ENCODE assay signal across 12 cellular contexts in the genomic region with DNA sequence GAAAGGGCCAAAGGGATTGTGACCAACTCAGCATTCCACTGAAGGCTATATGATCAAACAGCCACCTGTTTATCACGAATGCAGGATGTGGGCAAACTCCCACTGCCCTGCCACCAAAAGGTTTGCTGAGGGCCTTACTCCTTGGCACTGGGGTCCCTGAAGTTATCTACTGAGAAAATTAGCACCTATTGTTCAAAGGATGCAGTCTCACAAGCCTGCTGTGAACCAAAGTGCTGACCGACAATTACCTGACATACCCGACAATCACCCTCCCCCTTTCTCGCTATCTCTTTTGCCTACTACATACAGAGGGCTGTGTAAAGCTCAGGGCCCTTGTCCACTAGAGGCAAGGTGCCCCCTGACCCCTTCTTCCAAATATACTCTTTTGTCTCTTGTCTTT. TPM values are rescaled to one million over a fixed set of nuclear protein-coding genes. Genes with fewer than 3 reads are reported as not detected.
"Had no signal": no experiment of that assay in that cellular context is flagged by ENCODE, and none has a peak within 500 bp of the region (broad histone marks: within the 10 kb centered on the region; RNA-seq: fewer than 3 reads in every experiment).

No MANE protein-coding gene starts in this region.

RNA-seq across cellular contexts. Expression of a gene that starts 1.8 kb away (rescaled TPM):
- total RNA-seq: activated CD4-positive, alpha-beta T cell treated with anti-CD3 and anti-CD28 coated beads for 36 hours; activated CD4-positive, alpha-beta T cell treated with anti-CD3 and anti-CD28 coated beads, Interleukin-2, amount 10 ng/mL, durations not matched to agents 7 days and 5 days; activated CD8-positive, alpha-beta memory T cell treated with anti-CD3 and anti-CD28 coated beads, Interleukin-2, amount 10 ng/mL, durations not matched to agents 7 days and 5 days; activated CD8-positive, alpha-beta T cell treated with anti-CD3 and anti-CD28 coated beads, Interleukin-2, amount 10 ng/mL, durations not matched to agents 7 days and 5 days; activated naive CD8-positive, alpha-beta T cell treated with anti-CD3 and anti-CD28 coated beads for 36 hours; cardiac muscle cell; T-helper 2 cell treated with Interferon-gamma antibody and Interleukin-4, amounts not matched to agents 100 ng/mL and 5 ng/mL, for 36 hours had no signal
- polyA plus RNA-seq: cardiac muscle cell had no signal

RNA-seq across cellular contexts. Expression of a gene that starts 16.2 kb away (rescaled TPM):
- total RNA-seq: activated CD4-positive, alpha-beta T cell treated with anti-CD3 and anti-CD28 coated beads for 36 hours; activated CD4-positive, alpha-beta T cell treated with anti-CD3 and anti-CD28 coated beads, Interleukin-2, amount 10 ng/mL, durations not matched to agents 7 days and 5 days; activated CD8-positive, alpha-beta T cell treated with anti-CD3 and anti-CD28 coated beads, Interleukin-2, amount 10 ng/mL, durations not matched to agents 7 days and 5 days; activated naive CD8-positive, alpha-beta T cell treated with anti-CD3 and anti-CD28 coated beads for 36 hours; cardiac muscle cell; WTC11 had no signal
- polyA plus RNA-seq: cardiac muscle cell had no signal

RNA-seq across cellular contexts. Expression of a gene that starts 38.9 kb away (rescaled TPM):
- total RNA-seq: activated CD4-positive, alpha-beta memory T cell treated with anti-CD3 and anti-CD28 coated beads, Interleukin-2, amount 10 ng/mL, durations not matched to agents 7 days and 5 days; activated CD4-positive, alpha-beta T cell treated with anti-CD3 and anti-CD28 coated beads, Interleukin-2, amount 10 ng/mL, durations not matched to agents 7 days and 5 days; activated CD8-positive, alpha-beta memory T cell treated with anti-CD3 and anti-CD28 coated beads, Interleukin-2, amount 10 ng/mL, durations not matched to agents 7 days and 5 days; activated CD8-positive, alpha-beta T cell treated with anti-CD3 and anti-CD28 coated beads, Interleukin-2, amount 10 ng/mL, durations not matched to agents 7 days and 5 days; aorta; bronchial epithelial cell; T-helper 2 cell treated with Interferon-gamma antibody and Interleukin-4, amounts not matched to agents 100 ng/mL and 5 ng/mL, for 36 hours had no signal
- polyA plus RNA-seq: adrenal gland, aorta had no signal
